12 cellular contexts compared by ENCODE assay signal in genomic region chr7:76060842-76061241, GRCh38.
"Had no signal": no experiment of that assay in that cellular context is flagged by ENCODE, and none has a peak within 500 bp of the region (broad histone marks: within the 10 kb centered on the region; RNA-seq: fewer than 3 reads in every experiment).

No MANE protein-coding gene starts in this region.

- ATAC-seq: activated CD8-positive, alpha-beta memory T cell treated with anti-CD3 and anti-CD28 coated beads, Interleukin-2, amount 10 ng/mL, durations not matched to agents 7 days and 5 days; activated T-cell treated with anti-CD3 and anti-CD28 coated beads, Interleukin-2, amount 50 U/mL, for 4 hours; natural killer cell had no signal

- H3K4me1 ChIP-seq: uterus had no signal

- H3K27ac ChIP-seq: thoracic aorta, uterus had no signal

- H3K4me3 ChIP-seq: thoracic aorta, uterus had no signal

- H3K27me3 ChIP-seq: uterus had no signal

- DNase-seq: activated CD4-positive, alpha-beta T cell treated with anti-CD3 and anti-CD28 coated beads for 1 hour; activated CD4-positive, alpha-beta T cell treated with anti-CD3 and anti-CD28 coated beads, Interleukin-2, amount 50 U/mL, for 48 hours; activated CD8-positive, alpha-beta memory T cell treated with anti-CD3 and anti-CD28 coated beads, Interleukin-2, amount 10 ng/mL, durations not matched to agents 7 days and 5 days; activated effector memory CD4-positive, alpha-beta T cell treated with anti-CD3 and anti-CD28 coated beads, Interleukin-2, amount 50 U/mL, for 16 hours; activated T-cell treated with anti-CD3 and anti-CD28 coated beads, Interleukin-2, amount 50 U/mL, for 4 hours; effector memory CD4-positive, alpha-beta T cell; natural killer cell; stimulated activated CD4-positive, alpha-beta T cell treated with anti-CD3 and anti-CD28 coated beads, Interleukin-4, amount 100 ng/mL, for 1 hour; stimulated activated CD8-positive, alpha-beta memory T cell treated with anti-CD3 and anti-CD28 coated beads, Interleukin-4, amount 100 ng/mL, for 48 hours; SW 1271; uterus had no signal

- H3K36me3 ChIP-seq: uterus had no signal

- H3K9me3 ChIP-seq: thoracic aorta, uterus had no signal
